ENCODE assay signal across 25 cellular contexts in the genomic region with DNA sequence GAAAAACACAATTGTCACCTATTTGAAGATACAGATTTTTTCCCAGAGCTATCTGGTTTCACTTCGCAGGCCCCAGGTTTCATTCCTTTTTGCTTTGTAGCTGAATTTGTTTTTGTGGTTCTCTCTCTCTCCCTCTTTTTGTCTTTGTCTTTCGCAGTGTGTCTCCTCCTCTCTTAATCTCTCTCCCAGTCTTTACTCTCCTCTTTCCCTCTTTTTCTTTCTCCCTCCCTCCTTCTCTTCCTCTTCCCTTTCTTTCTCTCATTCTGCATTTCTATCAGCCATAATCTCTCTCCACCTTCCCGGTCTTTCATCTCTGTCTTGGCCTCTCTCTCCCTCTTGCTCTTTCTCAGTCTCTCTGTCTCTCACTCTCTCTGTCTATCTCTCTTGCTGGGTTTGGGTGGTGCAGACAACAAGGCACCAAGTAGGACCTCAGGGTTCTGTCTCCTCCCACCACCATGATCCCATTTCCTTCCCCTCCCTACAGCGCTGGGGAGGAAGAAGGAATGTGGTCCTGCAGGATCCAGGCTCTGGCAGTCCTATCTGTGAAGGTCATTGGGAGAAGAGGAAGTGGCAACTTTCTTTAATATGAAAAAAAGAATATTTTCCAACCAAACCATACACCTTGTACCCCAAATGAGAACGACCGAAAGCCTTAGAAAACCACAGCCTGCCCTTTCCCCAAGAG.
DNase-seq lines count a peak whose midpoint lies in the region; ATAC-seq, FAIRE-seq and TF ChIP-seq lines count a peak whose summit lies in the region.
"Had no signal": no experiment of that assay in that cellular context is flagged by ENCODE, and none has a peak within 500 bp of the region (broad histone marks: within the 10 kb centered on the region; RNA-seq: fewer than 3 reads in every experiment).

No MANE protein-coding gene starts in this region.

- no peaks in the 10 kb centered on the region for H3K4me1 ChIP-seq in mesenchymal stem cell (ENCODE audit: control insufficient read depth, insufficient read depth, low read depth, low read length)
- no peaks in the 10 kb centered on the region for H3K4me1 ChIP-seq in upper lobe of right lung
- no peaks in the 10 kb centered on the region for H3K4me1 ChIP-seq in naive thymus-derived CD4-positive, alpha-beta T cell (ENCODE audit: control insufficient read depth in 2 of 2, insufficient read depth in 2 of 2, low read length in 2 of 2)
- H3K4me1 ChIP-seq: A549, BE2C, SJCRH30 had no signal

- no peak overlapping the region for H3K4ac ChIP-seq in mesenchymal stem cell (ENCODE audit: low read depth in 1 of 2, low read length in 2 of 2)

- 94% methylated on average over 5 of the region's 6 CpGs for WGBS in mesenchymal stem cell

- no peak overlapping the region for H2BK120ac ChIP-seq in mesenchymal stem cell (ENCODE audit: low read depth, low read length)

- intact Hi-C loops in upper lobe of right lung (cut with DNase I): no loop called here
- intact Hi-C loops in naive thymus-derived CD4-positive, alpha-beta T cell (cut with micrococcal nuclease): no loop called here

- no peak overlapping the region for H3K18ac ChIP-seq in mesenchymal stem cell (ENCODE audit: low read depth in 1 of 2, low read length in 2 of 2)

- H3K4me3 Mint-ChIP-seq in stimulated activated naive CD8-positive, alpha-beta T cell treated with anti-CD3 and anti-CD28 coated beads, Interleukin-15, Interleukin-2, amounts not matched to agents 100 ng/mL and 50 ng/mL, for 24 hours: no peak overlapping the region
- no peak overlapping the region for H3K4me3 Mint-ChIP-seq in naive thymus-derived CD4-positive, alpha-beta T cell
- H3K4me3 Mint-ChIP-seq: activated naive CD4-positive, alpha-beta T cell treated with anti-CD3 and anti-CD28 coated beads for 36 hours; activated T-cell treated with anti-CD3 and anti-CD28 coated beads, Interleukin-2, amount 50 U/mL, for 72 hours; T-helper 1 cell treated with Interleukin-12 subunit alpha and Interleukin-12 subunit beta and Interleukin-4 antibody, amounts not matched to agents 30 μg/mL and 1 μg/mL, for 36 hours had no signal

- H3K27me3 ChIP-seq in bronchial epithelial cell (ENCODE audit: control insufficient read depth, insufficient read depth, low read length): no peaks in the 10 kb centered on the region
- H3K27me3 ChIP-seq in mesenchymal stem cell (ENCODE audit: control insufficient read depth in 1 of 2, insufficient read depth in 1 of 2, low read length in 2 of 2): peaks cover 0 to 15% of the 10 kb centered on the region in 2 experiments
- no peaks in the 10 kb centered on the region for H3K27me3 ChIP-seq in upper lobe of right lung
- no peaks in the 10 kb centered on the region for H3K27me3 ChIP-seq in naive thymus-derived CD4-positive, alpha-beta T cell (ENCODE audit: control insufficient read depth in 2 of 2, insufficient read depth in 2 of 2, low read length in 2 of 2)
- H3K27me3 ChIP-seq: heart left ventricle, SJCRH30 had no signal

- H2BK12ac ChIP-seq in mesenchymal stem cell (ENCODE audit: low read length in 2 of 2): no peak overlapping the region

- peak overlapping the region; percentile 61 for H3K27ac Mint-ChIP-seq in stimulated activated naive CD8-positive, alpha-beta T cell treated with anti-CD3 and anti-CD28 coated beads, Interleukin-15, Interleukin-2, amounts not matched to agents 100 ng/mL and 50 ng/mL, for 24 hours
- H3K27ac Mint-ChIP-seq in naive thymus-derived CD4-positive, alpha-beta T cell: no peak overlapping the region
- H3K27ac Mint-ChIP-seq: activated naive CD4-positive, alpha-beta T cell treated with anti-CD3 and anti-CD28 coated beads for 36 hours; activated T-cell treated with anti-CD3 and anti-CD28 coated beads, Interleukin-2, amount 50 U/mL, for 72 hours; T-helper 1 cell treated with Interleukin-12 subunit alpha and Interleukin-12 subunit beta and Interleukin-4 antibody, amounts not matched to agents 30 μg/mL and 1 μg/mL, for 36 hours had no signal

- H2AK5ac ChIP-seq in mesenchymal stem cell (ENCODE audit: low read length, severe bottlenecking): no peak overlapping the region

- TF ChIP-seq CTCF in bronchial epithelial cell (IDR thresholded peaks at IDR 0.05; ENCODE audit: insufficient read depth, low read length, severe bottlenecking): no peak
- no peak for TF ChIP-seq CTCF in upper lobe of right lung (IDR thresholded peaks at IDR 0.05)

- H4K8ac ChIP-seq in mesenchymal stem cell (ENCODE audit: low read length): no peak overlapping the region

- H2BK5ac ChIP-seq in mesenchymal stem cell (ENCODE audit: low read depth, low read length, poor library complexity, severe bottlenecking): no peak overlapping the region

- H3K9me3 ChIP-seq in mesenchymal stem cell (ENCODE audit: control insufficient read depth, low read length) (peaks cover 9% of the 10 kb centered on the region), upper lobe of right lung (no peaks in the 10 kb centered on the region)
- peaks cover 0 to 4% (median 0%) of the 10 kb centered on the region in 3 experiments for H3K9me3 ChIP-seq in naive thymus-derived CD4-positive, alpha-beta T cell (ENCODE audit: control insufficient read depth in 2 of 3, low read length in 3 of 3)
- H3K9me3 ChIP-seq: BE2C, SJCRH30 had no signal

- peaks cover 9% of the 10 kb centered on the region for H3K9me3 Mint-ChIP-seq in stimulated activated naive CD8-positive, alpha-beta T cell treated with anti-CD3 and anti-CD28 coated beads, Interleukin-15, Interleukin-2, amounts not matched to agents 100 ng/mL and 50 ng/mL, for 24 hours
- peaks cover 0 to 20% (median 6%) of the 10 kb centered on the region in 11 donors for H3K9me3 Mint-ChIP-seq in naive thymus-derived CD4-positive, alpha-beta T cell

- H3K36me3 ChIP-seq in bronchial epithelial cell (ENCODE audit: control insufficient read depth, insufficient read depth, low read length): no peaks in the 10 kb centered on the region
- no peaks in the 10 kb centered on the region for H3K36me3 ChIP-seq in mesenchymal stem cell (ENCODE audit: control insufficient read depth in 1 of 2, insufficient read depth in 2 of 2, low read depth in 1 of 2, low read length in 2 of 2)
- no peaks in the 10 kb centered on the region for H3K36me3 ChIP-seq in upper lobe of right lung
- H3K36me3 ChIP-seq in naive thymus-derived CD4-positive, alpha-beta T cell (ENCODE audit: control insufficient read depth in 2 of 3, insufficient read depth in 3 of 3, low read length in 3 of 3): no peaks in the 10 kb centered on the region
- H3K36me3 ChIP-seq: BE2C, heart left ventricle, SJCRH30 had no signal

- FAIRE-seq in bronchial epithelial cell (lab: Jason Lieb, UNC): no peak
- FAIRE-seq: A549, HTR-8/SVneo, urothelium cell line had no signal

- H3K9ac ChIP-seq in mesenchymal stem cell (ENCODE audit: low read length): no peak overlapping the region

- no peak overlapping the region for H3K4me3 ChIP-seq in bronchial epithelial cell (ENCODE audit: low read depth, low read length)
- no peak overlapping the region for H3K4me3 ChIP-seq in mesenchymal stem cell (ENCODE audit: insufficient read depth in 1 of 2, low read depth in 1 of 2, low read length in 2 of 2)
- no peak overlapping the region for H3K4me3 ChIP-seq in upper lobe of right lung
- H3K4me3 ChIP-seq in naive thymus-derived CD4-positive, alpha-beta T cell (ENCODE audit: low read length): no peak overlapping the region
- H3K4me3 ChIP-seq: A549, heart left ventricle, lung, SJCRH30 had no signal

- no peak for ATAC-seq in stimulated activated naive CD8-positive, alpha-beta T cell treated with anti-CD3 and anti-CD28 coated beads, Interleukin-15, Interleukin-2, amounts not matched to agents 100 U/mL and 50 U/mL, for 24 hours
- ATAC-seq in upper lobe of right lung: peak; percentile 61
- ATAC-seq in naive thymus-derived CD4-positive, alpha-beta T cell: no peak
- no peak for ATAC-seq in GM19455 (IDR thresholded peaks at IDR 0.05; ENCODE audit: unreplicated experiment)
- ATAC-seq: A549; activated T-cell treated with anti-CD3 and anti-CD28 coated beads, Interleukin-2, amount 50 U/mL, for 72 hours had no signal

- H3K79me1 ChIP-seq in mesenchymal stem cell (replicated peaks; ENCODE audit: low read length, poor library complexity, severe bottlenecking): no peaks in the 10 kb centered on the region

- H3K27me3 Mint-ChIP-seq in stimulated activated naive CD8-positive, alpha-beta T cell treated with anti-CD3 and anti-CD28 coated beads, Interleukin-15, Interleukin-2, amounts not matched to agents 100 ng/mL and 50 ng/mL, for 24 hours: peaks cover 7% of the 10 kb centered on the region
- peaks cover 2 to 15% (median 12%) of the 10 kb centered on the region in 5 donors for H3K27me3 Mint-ChIP-seq in naive thymus-derived CD4-positive, alpha-beta T cell

- H3K14ac ChIP-seq in mesenchymal stem cell (ENCODE audit: low read length in 2 of 2): no peak overlapping the region

- no peak overlapping the region for H2BK15ac ChIP-seq in mesenchymal stem cell (ENCODE audit: low read depth, poor library complexity, severe bottlenecking)

- H3K4me2 ChIP-seq in mesenchymal stem cell (ENCODE audit: low read length, poor library complexity, severe bottlenecking): no peak overlapping the region
- H3K4me2 ChIP-seq: A549 had no signal

- H4K91ac ChIP-seq in mesenchymal stem cell (ENCODE audit: low read length): peak overlapping the region; percentile 52

- no peak overlapping the region for H3K27ac ChIP-seq in mesenchymal stem cell (ENCODE audit: low read length, poor library complexity, severe bottlenecking)
- H3K27ac ChIP-seq in upper lobe of right lung: no peak overlapping the region
- H3K27ac ChIP-seq in naive thymus-derived CD4-positive, alpha-beta T cell (ENCODE audit: low read depth, low read length): no peak overlapping the region
- H3K27ac ChIP-seq: A549, heart left ventricle, SJCRH30 had no signal

- H3K36me3 Mint-ChIP-seq in stimulated activated naive CD8-positive, alpha-beta T cell treated with anti-CD3 and anti-CD28 coated beads, Interleukin-15, Interleukin-2, amounts not matched to agents 100 ng/mL and 50 ng/mL, for 24 hours (ENCODE audit: low read depth): no peaks in the 10 kb centered on the region
- peaks cover 0 to 4% (median 0%) of the 10 kb centered on the region in 5 donors for H3K36me3 Mint-ChIP-seq in naive thymus-derived CD4-positive, alpha-beta T cell

- H3K4me1 Mint-ChIP-seq in stimulated activated naive CD8-positive, alpha-beta T cell treated with anti-CD3 and anti-CD28 coated beads, Interleukin-15, Interleukin-2, amounts not matched to agents 100 ng/mL and 50 ng/mL, for 24 hours (ENCODE audit: low read depth): peaks cover 8% of the 10 kb centered on the region
- peaks cover 0 to 3% (median 0%) of the 10 kb centered on the region in 7 donors for H3K4me1 Mint-ChIP-seq in naive thymus-derived CD4-positive, alpha-beta T cell

- POLR2A ChIA-PET in naive thymus-derived CD4-positive, alpha-beta T cell (lab: Charles Lee): no interaction called here

- no peak overlapping the region for H3K23ac ChIP-seq in mesenchymal stem cell (ENCODE audit: low read length in 2 of 2)

- no peak for DNase-seq in stimulated activated naive CD8-positive, alpha-beta T cell treated with anti-CD3 and anti-CD28 coated beads, Interleukin-15, Interleukin-2, amounts not matched to agents 100 U/mL and 50 U/mL, for 24 hours
- peak; percentile 45 for DNase-seq in bronchial epithelial cell (ENCODE audit: low read depth)
- DNase-seq in mesenchymal stem cell: no peak
- no peak for DNase-seq in upper lobe of right lung
- no peak for DNase-seq in central memory CD4-positive, alpha-beta T cell
- no peak for DNase-seq in naive thymus-derived CD4-positive, alpha-beta T cell
- DNase-seq: activated CD4-positive, alpha-beta T cell treated with anti-CD3 and anti-CD28 coated beads for 4 hours; activated naive CD4-positive, alpha-beta T cell treated with anti-CD3 and anti-CD28 coated beads for 36 hours; activated T-cell treated with anti-CD3 and anti-CD28 coated beads, Interleukin-2, amount 50 U/mL, for 72 hours; BE2C; Calu3; EL; Kasumi-1; NCI-H1048; NCI-H187 treated with DMSO at 0.1 percent for 48 hours; occipital lobe; SJCRH30 had no signal

- CTCF ChIA-PET in naive thymus-derived CD4-positive, alpha-beta T cell (lab: Charles Lee): no interaction called here

- H2AFZ ChIP-seq in mesenchymal stem cell (ENCODE audit: low read depth, low read length): no peak overlapping the region
